In the genomic region with DNA sequence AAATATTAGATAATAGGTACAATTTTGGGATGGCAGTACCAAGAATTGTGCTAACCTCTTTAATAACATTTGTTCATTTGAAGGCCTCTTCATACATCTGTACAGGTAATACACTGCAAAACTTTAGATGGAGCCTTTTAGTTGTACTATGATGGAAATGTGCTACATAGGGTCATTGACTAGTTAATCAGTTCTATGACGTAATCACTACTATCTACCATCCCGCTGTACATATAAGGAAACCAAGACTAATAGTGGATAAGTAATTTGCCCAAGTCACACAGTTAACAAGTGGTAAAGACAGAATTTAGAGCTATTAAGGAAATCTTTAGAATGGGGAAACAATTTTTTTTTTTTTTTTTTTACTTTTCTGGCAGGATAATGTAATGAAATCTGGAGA, we compare ENCODE assay signal across 33 cellular contexts.
"Had no signal": no experiment of that assay in that cellular context is flagged by ENCODE, and none has a peak within 500 bp of the region (broad histone marks: within the 10 kb centered on the region; RNA-seq: fewer than 3 reads in every experiment).

No MANE protein-coding gene starts in this region.

- H3K9me3 ChIP-seq: adrenal gland, ascending aorta, body of pancreas, breast epithelium had no signal

- H3K4me1 ChIP-seq: ascending aorta, body of pancreas, breast epithelium had no signal

- H3K27ac ChIP-seq: adrenal gland, ascending aorta, body of pancreas, brain microvascular endothelial cell, breast epithelium, cardiac muscle cell had no signal

- H3K4me3 ChIP-seq: adrenal gland, ascending aorta, body of pancreas, breast epithelium, cardiac muscle cell had no signal

- H3K36me3 ChIP-seq: adrenal gland, ascending aorta, brain microvascular endothelial cell, breast epithelium, cardiac muscle cell had no signal

- H3K27me3 ChIP-seq: adrenal gland, ascending aorta, body of pancreas, brain microvascular endothelial cell, breast epithelium, cardiac muscle cell had no signal

- ATAC-seq: activated naive CD4-positive, alpha-beta T cell treated with anti-CD3 and anti-CD28 coated beads, Interleukin-2, amount 50 U/mL, for 72 hours; activated naive CD8-positive, alpha-beta T cell treated with anti-CD3 and anti-CD28 coated beads, Interleukin-2, amount 50 U/mL, for 24 hours; activated T-cell treated with anti-CD3 and anti-CD28 coated beads, Interleukin-2, amount 50 U/mL, for 4 hours; activated T-cell treated with anti-CD3 and anti-CD28 coated beads, Interleukin-2, amount 50 U/mL, for 72 hours; activated T-helper 17 cell treated with anti-CD3 and anti-CD28 coated beads, Interleukin-2, amount 50 U/mL, for 72 hours; body of pancreas had no signal

- DNase-seq: activated effector memory CD4-positive, alpha-beta T cell treated with anti-CD3 and anti-CD28 coated beads, Interleukin-2, amount 50 U/mL, for 16 hours; activated effector memory CD4-positive, alpha-beta T cell treated with Interleukin-2 at 50 U/mL for 16 hours; activated gamma-delta T cell; activated gamma-delta T cell treated with Interleukin-2 at 50 U/mL for 16 hours; activated naive CD4-positive, alpha-beta T cell; activated naive CD4-positive, alpha-beta T cell treated with anti-CD3 and anti-CD28 coated beads for 36 hours; activated naive CD4-positive, alpha-beta T cell treated with anti-CD3 and anti-CD28 coated beads, Interleukin-2, amount 10 ng/mL, durations not matched to agents 7 days and 5 days; activated naive CD4-positive, alpha-beta T cell treated with anti-CD3 and anti-CD28 coated beads, Interleukin-2, amount 50 U/mL, for 16 hours; activated naive CD4-positive, alpha-beta T cell treated with Interleukin-2 at 50 U/mL for 16 hours; activated naive CD8-positive, alpha-beta T cell treated with anti-CD3 and anti-CD28 coated beads for 36 hours; activated naive CD8-positive, alpha-beta T cell treated with anti-CD3 and anti-CD28 coated beads, Interleukin-2, amount 10 ng/mL, durations not matched to agents 7 days and 5 days; activated naive CD8-positive, alpha-beta T cell treated with anti-CD3 and anti-CD28 coated beads, Interleukin-2, amount 50 U/mL, for 24 hours; activated T-cell treated with anti-CD3 and anti-CD28 coated beads, Interleukin-2, amount 50 U/mL, for 24 hours; activated T-cell treated with anti-CD3 and anti-CD28 coated beads, Interleukin-2, amount 50 U/mL, for 4 hours; activated T-cell treated with anti-CD3 and anti-CD28 coated beads, Interleukin-2, amount 50 U/mL, for 48 hours; activated T-cell treated with anti-CD3 and anti-CD28 coated beads, Interleukin-2, amount 50 U/mL, for 72 hours; adrenal gland; amniotic stem cell; amygdala; anterior cingulate cortex; aorta; body of pancreas; brain microvascular endothelial cell; caudate nucleus; central memory CD4-positive, alpha-beta T cell; cerebellar nuclear complex had no signal

- FAIRE-seq: astrocyte, bronchial epithelial cell had no signal
